1 cellular context compared by ENCODE assay signal in genomic region chr3:32959370-32959769, GRCh38.
TF ChIP-seq lines count a peak whose summit lies in the region.

No MANE protein-coding gene starts in this region.

TF ChIP-seq in SK-N-SH treated with all-trans-retinoic acid at 6 μM for 48 hours, 23 proteins besides CTCF, POLR2A, EP300 and RAD21 (continued from another document):
- no peak for TF ChIP-seq POU6F1 (CRISPR knock-in tag; IDR thresholded peaks at IDR 0.05; ENCODE audit: borderline replicate concordance, low read depth)
- no peak for TF ChIP-seq PPARA (CRISPR knock-in tag; IDR thresholded peaks at IDR 0.05; ENCODE audit: borderline replicate concordance)
- no peak for TF ChIP-seq ESRRG (CRISPR knock-in tag; IDR thresholded peaks at IDR 0.05)
- TF ChIP-seq ZNF8 (CRISPR knock-in tag; IDR thresholded peaks at IDR 0.05) = no peak
- TF ChIP-seq ZNF70 (CRISPR knock-in tag; IDR thresholded peaks at IDR 0.05) = no peak
